In the genomic region with DNA sequence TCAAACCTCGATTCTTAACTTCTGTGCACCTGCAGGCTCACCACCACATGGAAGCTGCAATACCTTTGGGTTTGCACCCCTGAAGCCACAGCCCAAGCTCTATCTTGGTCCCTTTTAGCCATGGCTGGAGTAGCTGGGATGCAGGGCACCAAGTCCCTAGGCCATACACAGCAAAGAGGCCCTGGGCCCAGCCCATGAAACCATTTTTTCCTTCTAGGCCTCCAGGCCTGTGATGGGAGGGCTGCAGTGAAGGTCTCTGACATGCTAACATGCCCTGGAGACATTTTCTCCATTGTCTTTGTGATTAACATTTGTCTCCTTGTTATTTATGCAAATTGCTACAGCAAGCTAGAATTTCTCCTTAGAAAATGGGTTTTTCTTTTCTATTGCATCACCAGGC, we compare ENCODE assay signal across 8 cellular contexts.
"Had no signal": no experiment of that assay in that cellular context is flagged by ENCODE, and none has a peak within 500 bp of the region (broad histone marks: within the 10 kb centered on the region; RNA-seq: fewer than 3 reads in every experiment).

No MANE protein-coding gene starts in this region.

- H3K9me3 ChIP-seq: HAP-1 had no signal

- H3K27ac ChIP-seq: GM23248, HL-60 had no signal

- H3K4me1 ChIP-seq: HAP-1 had no signal

- H3K36me3 ChIP-seq: HAP-1 had no signal

- DNase-seq: GM23248, GOT3, H7, KG1 had no signal

- H3K4me3 ChIP-seq: GM23248, HAP-1 had no signal

- H2AFZ ChIP-seq: GM23248 had no signal

- H3K9ac ChIP-seq: GM23248 had no signal

- ATAC-seq: HCT116, HepG2 had no signal
